Comparison of ENCODE assay signal across 18 cellular contexts in the genomic region with DNA sequence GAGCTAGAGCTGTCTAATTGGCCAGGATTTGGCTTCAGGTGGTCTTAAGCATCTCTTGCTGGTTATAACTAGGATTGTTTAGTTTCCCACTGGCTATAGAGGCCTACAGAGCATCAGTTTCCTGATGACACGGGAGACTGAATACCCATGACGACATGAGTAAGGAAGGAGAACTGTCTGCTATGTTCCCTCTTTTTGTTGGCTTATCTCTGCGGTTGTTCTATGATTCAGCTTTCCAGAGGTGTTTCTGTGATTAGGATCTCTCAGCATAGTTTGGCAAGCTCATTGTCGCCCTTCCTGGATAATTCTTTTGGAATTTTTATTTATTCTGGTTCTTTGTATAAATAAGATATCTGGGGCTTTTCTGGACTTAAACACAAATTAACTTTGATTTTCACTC.
"Had no signal": no experiment of that assay in that cellular context is flagged by ENCODE, and none has a peak within 500 bp of the region (broad histone marks: within the 10 kb centered on the region; RNA-seq: fewer than 3 reads in every experiment).

No MANE protein-coding gene starts in this region.

- H3K4me3 Mint-ChIP-seq: naive thymus-derived CD4-positive, alpha-beta T cell had no signal

- DNase-seq: colonic mucosa; dermis blood vessel endothelial cell; heart left ventricle; hippocampal formation; left colon; left ventricle myocardium superior; naive thymus-derived CD4-positive, alpha-beta T cell; posterior cingulate gyrus; sigmoid colon; stimulated activated CD4-positive, alpha-beta T cell treated with anti-CD3 and anti-CD28 coated beads, Interleukin-12 subunit alpha, Interleukin-12 subunit beta, amount 100 ng/mL, for 4 hours; stimulated activated naive CD4-positive, alpha-beta T cell; stomach; substantia nigra; transverse colon had no signal

- H3K36me3 Mint-ChIP-seq: naive thymus-derived CD4-positive, alpha-beta T cell had no signal

- H3K27me3 ChIP-seq: colonic mucosa, heart left ventricle, sigmoid colon, stomach, transverse colon had no signal

- H3K27ac ChIP-seq: colonic mucosa, heart left ventricle, sigmoid colon, skin epidermis, stomach, thoracic aorta, transverse colon had no signal

- H3K27me3 Mint-ChIP-seq: naive thymus-derived CD4-positive, alpha-beta T cell had no signal

- H3K9me3 ChIP-seq: colonic mucosa, heart left ventricle, sigmoid colon, stomach, thoracic aorta, transverse colon had no signal

- FAIRE-seq: frontal cortex had no signal

- H3K27ac Mint-ChIP-seq: naive thymus-derived CD4-positive, alpha-beta T cell had no signal

- H3K4me3 ChIP-seq: colonic mucosa, heart left ventricle, lung, sigmoid colon, skin epidermis, stomach, thoracic aorta, transverse colon had no signal

- H3K4me1 Mint-ChIP-seq: naive thymus-derived CD4-positive, alpha-beta T cell had no signal

- H3K4me1 ChIP-seq: colonic mucosa, heart left ventricle, sigmoid colon, stomach, transverse colon had no signal

- H3K36me3 ChIP-seq: colonic mucosa, heart left ventricle, sigmoid colon, stomach, thoracic aorta, transverse colon had no signal
